In genomic region chr13:114196629-114197028, GRCh38 we compare ENCODE assay signal across 1 cellular context.
TF ChIP-seq lines count a peak whose summit lies in the region.

No MANE protein-coding gene starts in this region.

TF ChIP-seq in K562, 482 proteins besides CTCF, POLR2A, EP300 and RAD21:
- TF ChIP-seq CUX1 (CRISPR knock-in tag; IDR thresholded peaks at IDR 0.05) (no peak), ZNF395 (CRISPR knock-in tag; IDR thresholded peaks at IDR 0.05) (no peak), HDAC6 (IDR thresholded peaks at IDR 0.05; ENCODE audit: low read depth, low read length) (no peak), ZBTB11 (CRISPR knock-in tag; IDR thresholded peaks at IDR 0.05) (no peak), ZNF232 (CRISPR knock-in tag; IDR thresholded peaks at IDR 0.05) (no peak), ARHGAP35 (IDR thresholded peaks at IDR 0.05; ENCODE audit: partially characterized antibody) (no peak), ZFPM2 (CRISPR knock-in tag; IDR thresholded peaks at IDR 0.05) (no peak), PBX2 (CRISPR knock-in tag; IDR thresholded peaks at IDR 0.05; ENCODE audit: low read depth) (no peak), PBX2 (tag; conservative IDR thresholded peaks at IDR 0.05; ENCODE audit: low read depth) (0 out of 2 replicates have a peak, but pooled peaks have one; percentile 8)
